In the genomic region with DNA sequence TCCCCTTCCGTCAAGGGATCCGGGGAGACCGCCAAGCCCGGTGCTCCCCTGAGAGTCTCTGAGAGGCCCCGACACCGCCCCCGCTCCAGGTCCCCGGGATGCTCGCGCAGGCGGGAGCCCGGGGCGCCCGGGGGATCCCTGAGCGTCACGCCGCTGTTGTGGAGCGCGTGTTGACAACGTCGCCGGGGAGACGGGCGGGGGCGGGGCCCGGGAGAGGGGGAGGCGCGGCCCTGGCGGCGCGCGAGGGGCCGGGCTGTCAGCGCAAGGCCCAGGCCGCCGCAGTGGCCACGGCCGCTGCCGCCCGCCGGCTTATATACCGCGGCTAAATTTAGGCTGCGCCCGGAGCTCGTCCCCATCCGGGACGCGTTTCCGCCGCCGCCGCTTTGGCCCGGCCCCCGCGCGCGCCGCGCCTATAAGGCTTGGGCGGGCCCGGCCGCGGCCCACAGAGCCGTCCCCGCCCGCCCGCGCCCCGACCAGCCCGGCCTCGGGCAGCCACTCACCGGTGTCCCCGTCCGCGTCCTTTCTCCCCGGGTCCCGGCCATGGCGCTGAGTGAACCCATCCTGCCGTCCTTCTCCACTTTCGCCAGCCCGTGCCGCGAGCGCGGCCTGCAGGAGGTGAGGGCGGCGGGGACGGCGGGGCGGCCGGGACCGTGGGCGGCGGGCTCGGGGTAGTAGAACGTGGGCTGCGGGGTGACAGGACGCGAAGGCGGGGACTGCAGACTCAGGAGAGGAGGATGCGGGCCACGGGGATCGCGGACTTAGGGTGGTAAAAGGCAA, we compare ENCODE assay signal across 7 cellular contexts.
DNase-seq lines count a peak whose midpoint lies in the region; ATAC-seq and TF ChIP-seq lines count a peak whose summit lies in the region.

TSS of gene KLF2 (plus strand) at position 443 of the 777 bp plus-strand sequence. CDS start at position 541, 98 bp downstream.

- peak; percentile 72 for ATAC-seq in GM18505 (IDR thresholded peaks at IDR 0.05; ENCODE audit: unreplicated experiment)
- peak; percentile 62 for ATAC-seq in HG02623 (IDR thresholded peaks at IDR 0.05; ENCODE audit: unreplicated experiment)
- peak; percentile 67 for ATAC-seq in activated CD4-positive, CD25-positive, alpha-beta regulatory T cell treated with anti-CD3 and anti-CD28 coated beads, Interleukin-2, amount 50 U/mL, for 24 hours

- DNase-seq in NCI-H1105 treated with DMSO at 0.1 percent for 48 hours (lab: John Stamatoyannopoulos, UW) (peak; percentile 23), cerebellar cortex (ENCODE audit: low spot score) (peak; percentile 61), kidney tubule cell (ENCODE audit: low spot score) (peak; percentile 79)
- DNase-seq in stimulated activated CD4-positive, alpha-beta T cell treated with anti-CD3 and anti-CD28 coated beads, Interleukin-15, amount 100 ng/mL, for 48 hours (ENCODE audit: low read depth in 2 of 2) = peak; percentile 49 to 65

- peak; percentile 94 for TF ChIP-seq POLR2A in GM18505 (IDR thresholded peaks at IDR 0.05; ENCODE audit: borderline replicate concordance, extremely low read depth, insufficient read depth, insufficient read length)

Comparison
In these comparisons a context has a peak if more than half of its experiments do, and no peak if none do; other contexts are left out.
1. Peak in every context shown above with its lines: DNase-seq and ATAC-seq.
2. DNase-seq: peak in every context shown above with its lines; median percentile 79 in kidney tubule cell; 61 in cerebellar cortex; 57 in stimulated activated CD4-positive, alpha-beta T cell treated with anti-CD3 and anti-CD28 coated beads, Interleukin-15, amount 100 ng/mL, for 48 hours; 23 in NCI-H1105 treated with DMSO at 0.1 percent for 48 hours.